In the genomic region with DNA sequence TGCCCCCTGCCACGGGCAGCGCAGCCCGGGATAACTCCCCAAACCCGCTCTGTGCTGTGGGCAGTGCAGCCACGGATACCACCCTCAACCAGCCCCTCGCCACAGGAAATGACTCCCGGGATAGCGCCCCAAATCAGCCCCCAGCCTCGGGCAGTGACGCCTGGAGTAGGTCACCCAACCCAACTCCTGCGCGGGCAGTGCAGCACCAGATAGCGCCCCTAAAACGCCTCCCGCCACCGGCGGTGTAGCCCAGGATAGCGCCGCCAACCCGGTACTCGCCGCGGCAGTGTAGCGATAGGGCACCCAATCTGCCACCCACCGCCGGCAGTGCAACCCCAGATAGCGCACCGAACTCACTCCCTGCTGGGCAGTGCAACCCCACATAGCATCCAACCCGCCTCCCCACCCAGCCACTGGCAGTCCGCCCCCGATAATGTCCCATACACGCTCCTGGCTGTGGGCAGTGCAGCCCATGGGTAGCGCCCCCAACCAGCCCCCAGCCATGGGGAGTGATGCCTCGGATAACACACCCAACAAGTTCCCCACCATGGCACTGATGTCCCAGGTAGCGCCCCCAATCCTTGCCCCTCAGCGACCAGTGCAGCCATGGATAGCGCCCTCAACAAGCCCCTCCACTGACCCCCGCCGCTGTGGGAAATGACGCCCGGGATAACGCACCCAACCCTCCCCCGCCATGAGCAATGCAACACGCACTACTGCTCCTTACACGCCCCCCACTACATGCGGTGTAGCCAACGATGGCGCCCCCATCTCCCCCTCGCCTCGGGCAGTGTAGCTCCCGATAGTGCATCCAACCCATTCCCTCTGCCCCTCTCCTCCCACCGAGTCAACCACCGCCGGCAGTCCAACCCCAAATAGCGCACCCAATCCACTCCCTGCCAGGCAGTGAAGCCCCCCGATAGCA, we compare ENCODE assay signal across 9 cellular contexts. TPM values are rescaled to one million over a fixed set of nuclear protein-coding genes. Genes with fewer than 3 reads are reported as not detected.
DNase-seq lines count a peak whose midpoint lies in the region; ATAC-seq, FAIRE-seq and TF ChIP-seq lines count a peak whose summit lies in the region.
"Had no signal": no experiment of that assay in that cellular context is flagged by ENCODE, and none has a peak within 500 bp of the region (broad histone marks: within the 10 kb centered on the region; RNA-seq: fewer than 3 reads in every experiment).

No MANE protein-coding gene starts in this region.

- peak overlapping the region; percentile 99 for H3K4me2 ChIP-seq in A549

- H3K36me3 ChIP-seq in ES-I3 (ENCODE audit: insufficient read depth, low read length) = no peaks in the 10 kb centered on the region

- peak overlapping the region; percentile 76 to 88; a peak in 5 of 6 replicates for H3K27ac ChIP-seq in A549

- peak overlapping the region; percentile 27; the same call in 1 of the 2 replicates for H3K9ac ChIP-seq in ES-I3 (ENCODE audit: low read depth, low read length)

- WGBS in A549 (ENCODE audit: missing lambda C conversion rate) = 0% methylated on average over 1 of the region's 56 CpGs

- TF ChIP-seq POLR2A in A549 (IDR thresholded peaks at IDR 0.05; ENCODE audit: low read length) = no peak

- POLR2A ChIA-PET in A549 (lab: Yijun Ruan, JAX) = no interaction called here

- peaks cover 19% of the 10 kb centered on the region for H3K27me3 Mint-ChIP-seq in activated T-cell treated with anti-CD3 and anti-CD28 coated beads, Interleukin-2, amount 50 U/mL, for 72 hours (ENCODE audit: low read depth)

- H3K4me1 Mint-ChIP-seq in activated T-cell treated with anti-CD3 and anti-CD28 coated beads, Interleukin-2, amount 50 U/mL, for 72 hours (ENCODE audit: low read depth) = peaks cover 48% of the 10 kb centered on the region

- CTCF ChIA-PET in A549 (lab: Yijun Ruan, JAX) = interaction anchor here (1.6 kb wide), 2 partner anchors 10 to 62 kb away, joined by 7 to 8 read pairs; no protein-coding TSS in a partner anchor

- DNase-seq in A549 (ENCODE audit: low read depth in 1 of 2, low spot score in 1 of 2) (peak; percentile 3 to 5), left kidney (ENCODE audit: low read depth, low spot score) (peak; percentile 28), AG08396 (ENCODE audit: low spot score) (no peak)
- DNase-seq in activated T-cell treated with anti-CD3 and anti-CD28 coated beads, Interleukin-2, amount 50 U/mL, for 72 hours = peak in 1 of 2 donors; percentile 29

- no peaks in the 10 kb centered on the region for H3K9me3 Mint-ChIP-seq in activated T-cell treated with anti-CD3 and anti-CD28 coated beads, Interleukin-2, amount 50 U/mL, for 72 hours

- H3K4me1 ChIP-seq in A549 (peaks cover 7% of the 10 kb centered on the region; the same call in 1 of the 3 replicates), ES-I3 (ENCODE audit: insufficient read depth, low read length) (no peaks in the 10 kb centered on the region; the same call in 1 of the 2 replicates)

- peak overlapping the region; percentile 60 for H3K4me3 ChIP-seq in A549

- TF ChIP-seq CTCF in A549 (IDR thresholded peaks at IDR 0.05) = no peak

- H3K9me3 ChIP-seq in A549 (no peaks in the 10 kb centered on the region), ES-I3 (ENCODE audit: control insufficient read depth, insufficient read depth, low read length) (no peaks in the 10 kb centered on the region)

- no peak for TF ChIP-seq EP300 in A549 (IDR thresholded peaks at IDR 0.05)

- no peaks in the 10 kb centered on the region for H3K36me3 Mint-ChIP-seq in activated T-cell treated with anti-CD3 and anti-CD28 coated beads, Interleukin-2, amount 50 U/mL, for 72 hours (ENCODE audit: insufficient read depth in 2 of 2)

- TF ChIP-seq RAD21 in A549 (conservative IDR thresholded peaks at IDR 0.05 in 1 of 2, IDR thresholded peaks at IDR 0.05 in 1 of 2) = no peak

- no peak overlapping the region for H3K27ac Mint-ChIP-seq in activated T-cell treated with anti-CD3 and anti-CD28 coated beads, Interleukin-2, amount 50 U/mL, for 72 hours

- FAIRE-seq in A549 (lab: Jason Lieb, UNC) = no peak
- FAIRE-seq: G401.6 had no signal

- H3K4me3 Mint-ChIP-seq in activated T-cell treated with anti-CD3 and anti-CD28 coated beads, Interleukin-2, amount 50 U/mL, for 72 hours = peak overlapping the region; percentile 75 to 88

- ATAC-seq in A549 (peak; percentile 30 to 50; a peak in 5 of 6 replicates), GM21528 (IDR thresholded peaks at IDR 0.05; ENCODE audit: low FRiP score, unreplicated experiment) (no peak), HG03432 (IDR thresholded peaks at IDR 0.05; ENCODE audit: unreplicated experiment) (no peak), GM19324 (IDR thresholded peaks at IDR 0.05; ENCODE audit: low FRiP score, unreplicated experiment) (no peak)
- ATAC-seq in activated T-cell treated with anti-CD3 and anti-CD28 coated beads, Interleukin-2, amount 50 U/mL, for 72 hours (replicated peaks in 1 of 2) = peak in 1 of 2 donors; percentile 18

TF ChIP-seq in A549, 52 proteins besides CTCF, POLR2A, EP300 and RAD21:
- no peak for TF ChIP-seq KDM1A (IDR thresholded peaks at IDR 0.05; ENCODE audit: low read depth)
- TF ChIP-seq EHMT2 (IDR thresholded peaks at IDR 0.05; ENCODE audit: low read depth) = no peak
- no peak for TF ChIP-seq CHD4 (IDR thresholded peaks at IDR 0.05; ENCODE audit: borderline replicate concordance)
- TF ChIP-seq, protein P1, sequence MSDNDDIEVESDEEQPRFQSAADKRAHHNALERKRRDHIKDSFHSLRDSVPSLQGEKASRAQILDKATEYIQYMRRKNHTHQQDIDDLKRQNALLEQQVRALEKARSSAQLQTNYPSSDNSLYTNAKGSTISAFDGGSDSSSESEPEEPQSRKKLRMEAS (IDR thresholded peaks at IDR 0.05) = no peak
- TF ChIP-seq KDM5A (IDR thresholded peaks at IDR 0.05) = no peak
- TF ChIP-seq ESRRA (IDR thresholded peaks at IDR 0.05; ENCODE audit: borderline replicate concordance, low read length) = no peak
- no peak for TF ChIP-seq TP53 (CRISPR knock-in tag; IDR thresholded peaks at IDR 0.05)
- no peak for TF ChIP-seq BHLHE40 (IDR thresholded peaks at IDR 0.05; ENCODE audit: low read depth, low read length)
- TF ChIP-seq PHF8 (IDR thresholded peaks at IDR 0.05; ENCODE audit: borderline replicate concordance, low read depth) = no peak
- no peak for TF ChIP-seq SMC3 (IDR thresholded peaks at IDR 0.05)
- TF ChIP-seq SREBF2 (IDR thresholded peaks at IDR 0.05) = no peak

RNA-seq across cellular contexts. Expression of a gene that starts 1.4 kb away (rescaled TPM):
- polyA plus RNA-seq in A549 (2011; rRNA removed) (0.19 and 0.32 TPM in 2 replicates), A549 (2017; fragmentation: RNase III; extraction: RNeasy Plus Mini Kit Qiagen cat#74134 plus additional on column Dnase treatment) (0.17 to 0.30 TPM (median 0.25 TPM) in 3 replicates)
- 0.09 and 0.12 TPM in 2 replicates for polyA plus RNA-seq in A549 (2012; cell fraction: cytosol; rRNA removed)
- polyA plus RNA-seq in A549 (2012; cell fraction: nucleus; rRNA removed) = 0.25 and 0.43 TPM in 2 replicates
- not detected in 2 replicates for polyA minus RNA-seq in A549 (2011; rRNA and poly(A)+ RNA removed)
- under 1 TPM in 1 of 2 donors, not detected in 1; 0.50 TPM for total RNA-seq in activated T-cell treated with anti-CD3 and anti-CD28 coated beads, Interleukin-2, amount 50 U/mL, for 72 hours

RNA-seq across cellular contexts. Expression of a gene that starts 44.3 kb away (rescaled TPM):
- not detected in 2 replicates for polyA plus RNA-seq in A549 (2011; rRNA removed)
- not detected in 2 replicates for polyA plus RNA-seq in A549 (2012; cell fraction: cytosol; rRNA removed)
- polyA plus RNA-seq in A549 (2012; cell fraction: nucleus; rRNA removed) = not detected in 2 replicates
- not detected in 3 replicates for polyA plus RNA-seq in A549 (2017; fragmentation: RNase III; extraction: RNeasy Plus Mini Kit Qiagen cat#74134 plus additional on column Dnase treatment)
- not detected in 2 replicates for polyA minus RNA-seq in A549 (2011; rRNA and poly(A)+ RNA removed)
- not detected for total RNA-seq in activated T-cell treated with anti-CD3 and anti-CD28 coated beads, Interleukin-2, amount 50 U/mL, for 72 hours

RNA-seq across cellular contexts. Expression of a gene that starts 51.7 kb away (rescaled TPM):
- polyA plus RNA-seq in A549 (2011; rRNA removed) = not detected in 2 replicates
- polyA plus RNA-seq in A549 (2012; cell fraction: cytosol; rRNA removed) = not detected in 2 replicates
- not detected in 2 replicates for polyA plus RNA-seq in A549 (2012; cell fraction: nucleus; rRNA removed)
- not detected in 3 replicates for polyA plus RNA-seq in A549 (2017; fragmentation: RNase III; extraction: RNeasy Plus Mini Kit Qiagen cat#74134 plus additional on column Dnase treatment)
- polyA minus RNA-seq in A549 (2011; rRNA and poly(A)+ RNA removed) = not detected in 2 replicates
- not detected for total RNA-seq in activated T-cell treated with anti-CD3 and anti-CD28 coated beads, Interleukin-2, amount 50 U/mL, for 72 hours

Comparison
In these comparisons a context has a peak if more than half of its experiments do, and no peak if none do; other contexts are left out.
1. ATAC-seq: peak in A549 (2 of 2); none in GM21528 (single experiment), HG03432 (single experiment) and GM19324 (single experiment).